25 cellular contexts compared by ENCODE assay signal in genomic region chr2:205473791-205474190, GRCh38.
"Had no signal": no experiment of that assay in that cellular context is flagged by ENCODE, and none has a peak within 500 bp of the region (broad histone marks: within the 10 kb centered on the region; RNA-seq: fewer than 3 reads in every experiment).

No MANE protein-coding gene starts in this region.

- H3K27me3 ChIP-seq: body of pancreas, colonic mucosa, esophagus squamous epithelium, testis, transverse colon had no signal

- DNase-seq: activated B cell treated with CpG ODN at 0.5 μM for 24 hours; activated CD4-positive, alpha-beta memory T cell treated with anti-CD3 and anti-CD28 coated beads for 36 hours; activated CD4-positive, alpha-beta T cell treated with anti-CD3 and anti-CD28 coated beads, Interleukin-2, amount 10 ng/mL, durations not matched to agents 24 days and 14 days; activated gamma-delta T cell; activated naive CD4-positive, alpha-beta T cell treated with anti-CD3 and anti-CD28 coated beads, Interleukin-2, amount 50 U/mL, for 16 hours; aorta; body of pancreas; cerebellar nuclear complex; colonic mucosa; effector CD8-positive, alpha-beta T cell; esophagus squamous epithelium; foreskin melanocyte; left ventricle myocardium inferior; mucosa of descending colon; posterior cingulate gyrus; right cardiac atrium; stimulated activated CD4-positive, alpha-beta T cell treated with anti-CD3 and anti-CD28 coated beads, Interleukin-15, amount 100 ng/mL, for 24 hours; stimulated activated CD4-positive, alpha-beta T cell treated with anti-CD3 and anti-CD28 coated beads, Interleukin-2, amount 100 ng/mL, for 24 hours; stimulated activated naive CD4-positive, alpha-beta T cell; testis; transverse colon had no signal

- H3K27ac Mint-ChIP-seq: activated B cell treated with CpG ODN at 0.5 μM for 24 hours; activated CD4-positive, alpha-beta memory T cell treated with anti-CD3 and anti-CD28 coated beads for 36 hours; activated CD4-positive, alpha-beta T cell treated with anti-CD3 and anti-CD28 coated beads, Interleukin-2, amount 10 ng/mL, durations not matched to agents 24 days and 14 days; activated T-helper 1 cell treated with anti-CD3 and anti-CD28 coated beads, Interleukin-12 subunit alpha, Interleukin-12 subunit beta, Interleukin-2, Interleukin-4 antibody, amounts not matched to agents 30 ng/mL and 10 ng/mL and 1 ng/mL, durations not matched to agents 14 hours and 24 hours and 36 hours; nephron; T-helper 2 cell treated with Interferon-gamma antibody and Interleukin-4, amounts not matched to agents 5 μg/mL and 100 μg/mL, for 36 hours had no signal

- H3K9me3 Mint-ChIP-seq: activated B cell treated with CpG ODN at 0.5 μM for 24 hours; activated CD4-positive, alpha-beta memory T cell treated with anti-CD3 and anti-CD28 coated beads for 36 hours; activated T-helper 1 cell treated with anti-CD3 and anti-CD28 coated beads, Interleukin-12 subunit alpha, Interleukin-12 subunit beta, Interleukin-2, Interleukin-4 antibody, amounts not matched to agents 30 ng/mL and 10 ng/mL and 1 ng/mL, durations not matched to agents 14 hours and 24 hours and 36 hours; nephron; T-helper 2 cell treated with Interferon-gamma antibody and Interleukin-4, amounts not matched to agents 5 μg/mL and 100 μg/mL, for 36 hours had no signal

- H3K4me1 Mint-ChIP-seq: activated B cell treated with CpG ODN at 0.5 μM for 24 hours had no signal

- H3K4me1 ChIP-seq: colonic mucosa, esophagus squamous epithelium, testis had no signal

- H3K27ac ChIP-seq: body of pancreas, colonic mucosa, epithelial cell of prostate, esophagus squamous epithelium, left ventricle myocardium inferior, testis, transverse colon had no signal

- H3K4me3 Mint-ChIP-seq: activated B cell treated with CpG ODN at 0.5 μM for 24 hours; activated CD4-positive, alpha-beta memory T cell treated with anti-CD3 and anti-CD28 coated beads for 36 hours; activated CD4-positive, alpha-beta T cell treated with anti-CD3 and anti-CD28 coated beads, Interleukin-2, amount 10 ng/mL, durations not matched to agents 24 days and 14 days; activated T-helper 1 cell treated with anti-CD3 and anti-CD28 coated beads, Interleukin-12 subunit alpha, Interleukin-12 subunit beta, Interleukin-2, Interleukin-4 antibody, amounts not matched to agents 30 ng/mL and 10 ng/mL and 1 ng/mL, durations not matched to agents 14 hours and 24 hours and 36 hours; nephron; T-helper 2 cell treated with Interferon-gamma antibody and Interleukin-4, amounts not matched to agents 5 μg/mL and 100 μg/mL, for 36 hours had no signal

- H3K36me3 ChIP-seq: colonic mucosa, esophagus squamous epithelium, left ventricle myocardium inferior, transverse colon had no signal

- H3K4me3 ChIP-seq: body of pancreas, colonic mucosa, esophagus squamous epithelium, left ventricle myocardium inferior, mucosa of descending colon, testis, transverse colon had no signal

- H3K36me3 Mint-ChIP-seq: activated CD4-positive, alpha-beta memory T cell treated with anti-CD3 and anti-CD28 coated beads for 36 hours had no signal

- ATAC-seq: body of pancreas, mucosa of descending colon, right cardiac atrium had no signal

- H3K9me3 ChIP-seq: body of pancreas, colonic mucosa, esophagus squamous epithelium, left ventricle myocardium inferior, mucosa of descending colon, testis, transverse colon had no signal
